10 cellular contexts compared by ENCODE assay signal in genomic region chr7:44375236-44375699, GRCh38. TPM values are rescaled to one million over a fixed set of nuclear protein-coding genes. Genes with fewer than 3 reads are reported as not detected.
DNase-seq lines count a peak whose midpoint lies in the region; ATAC-seq and TF ChIP-seq lines count a peak whose summit lies in the region.
"Had no signal": no experiment of that assay in that cellular context is flagged by ENCODE, and none has a peak within 500 bp of the region (broad histone marks: within the 10 kb centered on the region; RNA-seq: fewer than 3 reads in every experiment).

No MANE protein-coding gene starts in this region.

- no peak overlapping the region for H3K27ac ChIP-seq in esophagus squamous epithelium

- TF ChIP-seq POLR2A in esophagus squamous epithelium (IDR thresholded peaks at IDR 0.05): no peak

- H3K36me3 ChIP-seq in esophagus squamous epithelium: no peaks in the 10 kb centered on the region

- no peak for ATAC-seq in HG02759 (IDR thresholded peaks at IDR 0.05; ENCODE audit: unreplicated experiment)

- TF ChIP-seq CTCF in AG09309 (IDR thresholded peaks at IDR 0.05; ENCODE audit: control insufficient read depth, insufficient read depth, low read depth, low read length, missing control alignments): peak; percentile 20
- TF ChIP-seq CTCF in astrocyte of the spinal cord (IDR thresholded peaks at IDR 0.05; ENCODE audit: low read depth, low read length): peak; percentile 23
- peak in 1 of 6 experiments; percentile 12 for TF ChIP-seq CTCF in esophagus squamous epithelium (IDR thresholded peaks at IDR 0.05)

- no peaks in the 10 kb centered on the region for H3K9me3 ChIP-seq in esophagus squamous epithelium

- no peak for DNase-seq in AG09309 (ENCODE audit: low read depth)
- peak; percentile 30 for DNase-seq in H4 (ENCODE audit: low spot score)
- no peak for DNase-seq in astrocyte of the spinal cord (ENCODE audit: low read depth, low spot score)
- peak; percentile 25 for DNase-seq in kidney tubule cell (ENCODE audit: low spot score)
- DNase-seq in NCI-H774 (lab: John Stamatoyannopoulos, UW): no peak
- DNase-seq in SKM-1 (lab: John Stamatoyannopoulos, UW; ENCODE audit: unreplicated experiment): no peak
- no peak for DNase-seq in esophagus squamous epithelium (lab: John Stamatoyannopoulos, UW)
- DNase-seq: NCI-H446 treated with DMSO at 0.1 percent for 48 hours had no signal

- peaks cover 0 to 9% (median 0%) of the 10 kb centered on the region in 3 donors for H3K4me1 ChIP-seq in esophagus squamous epithelium

- H3K27me3 ChIP-seq in esophagus squamous epithelium: peaks cover 0 to 23% (median 0%) of the 10 kb centered on the region in 4 donors

- 100% methylated on average over 3 of the region's 9 CpGs; no CpG with 5 or more reads in 1 of the 2 donors for WGBS in esophagus squamous epithelium, 2 donors

- in situ Hi-C loops in astrocyte of the spinal cord (cut with HindIII; ENCODE audit: low sequenced_read_pairs): no loop called here

- no peak overlapping the region for H3K4me3 ChIP-seq in AG09309 (ENCODE audit: control insufficient read depth, low read depth, low read length)
- no peak overlapping the region for H3K4me3 ChIP-seq in astrocyte of the spinal cord (ENCODE audit: low read depth, low read length)
- no peak overlapping the region for H3K4me3 ChIP-seq in esophagus squamous epithelium

- intact Hi-C loops in esophagus squamous epithelium (cut with DNase I): no loop called here

RNA-seq across cellular contexts. Expression of gene CAMK2B, which starts 49.9 kb away (rescaled TPM):
- 0.06 TPM in 1 of 2 replicates, not detected in the other for total RNA-seq in H4 (2014; rRNA removed; shearing (Covaris generic))
- under 1 TPM; 0.26 to 0.95 (median 0.69) TPM for total RNA-seq in esophagus squamous epithelium
- total RNA-seq: fibroblast of villous mesenchyme had no signal

Comparison
In these comparisons a context has a peak if more than half of its experiments do, and no peak if none do; other contexts are left out.
1. DNase-seq: peak in H4 (single experiment) and kidney tubule cell (single experiment); none in AG09309 (single experiment), astrocyte of the spinal cord (single experiment), NCI-H774 (single experiment), SKM-1 (single experiment) and esophagus squamous epithelium (single experiment).